Comparison of ENCODE assay signal across 23 cellular contexts in genomic region chr19:45939792-45940514, GRCh38. TPM values are rescaled to one million over a fixed set of nuclear protein-coding genes. Genes with fewer than 3 reads are reported as not detected.
DNase-seq lines count a peak whose midpoint lies in the region; ATAC-seq and TF ChIP-seq lines count a peak whose summit lies in the region.
"Had no signal": no experiment of that assay in that cellular context is flagged by ENCODE, and none has a peak within 500 bp of the region (broad histone marks: within the 10 kb centered on the region; RNA-seq: fewer than 3 reads in every experiment).

No MANE protein-coding gene starts in this region.

- no peak overlapping the region for H2AFZ ChIP-seq in neuronal stem cell (ENCODE audit: low read length)

- peaks cover 2% of the 10 kb centered on the region for H3K4me1 Mint-ChIP-seq in MCF 10A (ENCODE audit: insufficient read depth, unreplicated experiment)
- peaks cover 13% of the 10 kb centered on the region; the same call in 1 of the 2 replicates for H3K4me1 Mint-ChIP-seq in WTC11
- H3K4me1 Mint-ChIP-seq: CD4-positive, alpha-beta memory T cell had no signal

- peak overlapping the region in 2 of 3 donors; percentile 35 to 54 for H3K4me3 ChIP-seq in breast epithelium
- no peak overlapping the region for H3K4me3 ChIP-seq in neuronal stem cell (ENCODE audit: low read length in 2 of 2)
- peak overlapping the region; percentile 43 for H3K4me3 ChIP-seq in thoracic aorta
- H3K4me3 ChIP-seq in aorta (ENCODE audit: low read length in 2 of 2): no peak overlapping the region
- H3K4me3 ChIP-seq: HAP-1 had no signal

- POLR2A ChIA-PET in MCF 10A (lab: Yijun Ruan, JAX) (no interaction called here), WTC11 (lab: Charles Lee) (interaction anchor here (0.6 to 1.6 kb wide), 3 partner anchors 10 to 21 kb away, joined by 3 to 4 read pairs (median 4); no protein-coding TSS in a partner anchor)

- H3K4me3 Mint-ChIP-seq in MCF 10A (ENCODE audit: unreplicated experiment) (no peak overlapping the region), WTC11 (peak overlapping the region; percentile 60)
- H3K4me3 Mint-ChIP-seq: CD4-positive, alpha-beta memory T cell had no signal

- H3K23ac ChIP-seq in neuronal stem cell (ENCODE audit: low read depth, low read length, poor library complexity): no peak overlapping the region

- H3K79me1 ChIP-seq in neuronal stem cell (ENCODE audit: low read depth, low read length): no peaks in the 10 kb centered on the region

- no peak overlapping the region for H3K4me2 ChIP-seq in neuronal stem cell (ENCODE audit: insufficient read depth, low read length, poor library complexity, severe bottlenecking)

- no peak overlapping the region for H2BK120ac ChIP-seq in neuronal stem cell (ENCODE audit: low read depth, low read length)

- no CpG with 5 or more reads among the region's 67 CpGs for WGBS in neuronal stem cell (ENCODE audit: extremely low coverage in 2 of 2, insufficient read length in 2 of 2, insufficient replicate concordance in 1 of 2), 2 donors
- WGBS in aorta, 2 donors: 19 to 25% methylated on average over 56 to 67 of the region's 67 CpGs

- peak overlapping the region; percentile 45 for H2BK5ac ChIP-seq in neuronal stem cell (ENCODE audit: low read length)

- no peak overlapping the region for H4K8ac ChIP-seq in neuronal stem cell (ENCODE audit: low read depth, low read length)

- DNase-seq in breast epithelium (ENCODE audit: low spot score in 2 of 2) (no peak), MCF 10A (ENCODE audit: unreplicated experiment) (no peak), WTC11 (ENCODE audit: low spot score) (no peak), neuronal stem cell (ENCODE audit: low spot score) (no peak), thoracic aorta (ENCODE audit: low spot score) (no peak), aorta (no peak), NCI-H2227 (lab: John Stamatoyannopoulos, UW; ENCODE audit: unreplicated experiment) (no peak), GOT3 (lab: John Stamatoyannopoulos, UW) (no peak)
- DNase-seq: 8988T; CD4-positive, alpha-beta memory T cell; DND-41; GF-D8; NCI-H1417; NCI-H1930; NCI-H2171; NCI-H446 treated with DMSO at 0.1 percent for 48 hours; NCI-H748 treated with DMSO at 0.1 percent for 48 hours; PC-3 had no signal

- H2BK12ac ChIP-seq in neuronal stem cell (ENCODE audit: low read length): no peak overlapping the region

- H3K27ac Mint-ChIP-seq in MCF 10A (ENCODE audit: low read depth, unreplicated experiment) (no peak overlapping the region), WTC11 (no peak overlapping the region)
- H3K27ac Mint-ChIP-seq: CD4-positive, alpha-beta memory T cell had no signal

- H3K9ac ChIP-seq in neuronal stem cell (ENCODE audit: low read depth, low read length, poor library complexity): peak overlapping the region; percentile 34

- no peak overlapping the region for H2BK15ac ChIP-seq in neuronal stem cell (ENCODE audit: low read length)

- H3K36me3 Mint-ChIP-seq in MCF 10A (ENCODE audit: insufficient read depth, unreplicated experiment) (no peaks in the 10 kb centered on the region), WTC11 (no peaks in the 10 kb centered on the region; the same call in 1 of the 2 replicates)
- H3K36me3 Mint-ChIP-seq: CD4-positive, alpha-beta memory T cell had no signal

- H2AK5ac ChIP-seq in neuronal stem cell (ENCODE audit: low read depth, low read length): no peak overlapping the region

- H3K36me3 ChIP-seq in breast epithelium: no peaks in the 10 kb centered on the region
- peaks cover 12 to 85% of the 10 kb centered on the region in 2 donors for H3K36me3 ChIP-seq in neuronal stem cell (replicated peaks in 1 of 2; ENCODE audit: control insufficient read depth in 2 of 2, insufficient read depth in 2 of 2, low read length in 2 of 2)
- no peaks in the 10 kb centered on the region for H3K36me3 ChIP-seq in thoracic aorta
- H3K36me3 ChIP-seq in aorta (ENCODE audit: control insufficient read depth in 1 of 2, insufficient read depth in 2 of 2, low read length in 1 of 2): no peaks in the 10 kb centered on the region
- H3K36me3 ChIP-seq: HAP-1 had no signal

- H3K4me1 ChIP-seq in breast epithelium (no peaks in the 10 kb centered on the region), neuronal stem cell (ENCODE audit: control insufficient read depth in 2 of 2, insufficient read depth in 1 of 2, low read depth in 1 of 2, low read length in 2 of 2) (peaks cover 0 to 3% of the 10 kb centered on the region in 2 donors), thoracic aorta (ENCODE audit: control insufficient read depth in 1 of 2, low read depth in 2 of 2) (no peaks in the 10 kb centered on the region), aorta (ENCODE audit: control insufficient read depth in 1 of 2, insufficient read depth in 2 of 2, low read length in 2 of 2) (no peaks in the 10 kb centered on the region)
- H3K4me1 ChIP-seq: HAP-1 had no signal

- TF ChIP-seq POLR2A in breast epithelium (IDR thresholded peaks at IDR 0.05): no peak

- no TSS peak for BruUV-seq in MCF 10A (replicated peaks; lab: Mats Ljungman, UMichigan)

- H3K27me3 Mint-ChIP-seq in MCF 10A (ENCODE audit: insufficient read depth, unreplicated experiment) (peaks cover 23% of the 10 kb centered on the region), WTC11 (ENCODE audit: low read depth) (peaks cover 32% of the 10 kb centered on the region)

- intact Hi-C loops in breast epithelium (cut with DNase I; ENCODE audit: low total_unique reads) (loop anchor here (5.0 kb wide), 1 partner anchor 1088 kb away; no protein-coding TSS in a partner anchor), MCF 10A (cut with micrococcal nuclease) (no loop called here), aorta (cut with DNase I) (no loop called here)

- ATAC-seq in WTC11: peak; percentile 50
- ATAC-seq in thoracic aorta (ENCODE audit: insufficient number of reproducible peaks, low FRiP score, low read depth): no peak
- no peak for ATAC-seq in aorta (ENCODE audit: low FRiP score)
- ATAC-seq: PC-3 had no signal

- H4K91ac ChIP-seq in neuronal stem cell (ENCODE audit: low read depth, low read length, poor library complexity): no peak overlapping the region

- CTCF ChIA-PET in MCF 10A (lab: Yijun Ruan, JAX) (interaction anchor here (0.6 kb wide), 1 partner anchor 9 kb away, joined by 4 read pairs; no protein-coding TSS in a partner anchor), WTC11 (lab: Charles Lee) (interaction anchor here (1.0 to 2.1 kb wide), 9 partner anchors 9 to 171 kb away, joined by 3 to 11 read pairs (median 4); partner anchors contain the start of genes NOVA2 and SIX5)

- H3K14ac ChIP-seq in neuronal stem cell (ENCODE audit: low read length): no peak overlapping the region

- no peak overlapping the region for H3K4ac ChIP-seq in neuronal stem cell (ENCODE audit: low read length)

- H3K27me3 ChIP-seq in breast epithelium: peaks cover 0 to 45% of the 10 kb centered on the region in 2 donors
- H3K27me3 ChIP-seq in neuronal stem cell (ENCODE audit: control insufficient read depth in 3 of 3, insufficient read depth in 3 of 3, low read depth in 1 of 3, low read length in 3 of 3): no peaks in the 10 kb centered on the region
- no peaks in the 10 kb centered on the region for H3K27me3 ChIP-seq in thoracic aorta (replicated peaks; ENCODE audit: insufficient read depth)
- peaks cover 0 to 2% of the 10 kb centered on the region in 2 donors for H3K27me3 ChIP-seq in aorta (ENCODE audit: control insufficient read depth in 1 of 2, insufficient read depth in 2 of 2, low read length in 1 of 2)

- H3K9me3 ChIP-seq in breast epithelium: no peaks in the 10 kb centered on the region
- H3K9me3 ChIP-seq in neuronal stem cell (replicated peaks in 1 of 2; ENCODE audit: control insufficient read depth in 2 of 2, insufficient read depth in 1 of 2, low read depth in 1 of 2, low read length in 2 of 2): no peaks in the 10 kb centered on the region
- no peaks in the 10 kb centered on the region for H3K9me3 ChIP-seq in thoracic aorta
- peaks cover 1% of the 10 kb centered on the region for H3K9me3 ChIP-seq in aorta (ENCODE audit: control insufficient read depth, low read length)
- H3K9me3 ChIP-seq: HAP-1 had no signal

- H3K9me3 Mint-ChIP-seq in MCF 10A (ENCODE audit: unreplicated experiment): no peaks in the 10 kb centered on the region
- H3K9me3 Mint-ChIP-seq in WTC11: no peaks in the 10 kb centered on the region

- no peak overlapping the region for H3K18ac ChIP-seq in neuronal stem cell (ENCODE audit: low read length)

- TF ChIP-seq CTCF in breast epithelium (IDR thresholded peaks at IDR 0.05) (no peak), MCF 10A (IDR thresholded peaks at IDR 0.05; ENCODE audit: unreplicated experiment) (no peak), WTC11 (IDR thresholded peaks at IDR 0.05) (no peak), thoracic aorta (IDR thresholded peaks at IDR 0.05) (no peak)

- H3K27ac ChIP-seq in breast epithelium (no peak overlapping the region), neuronal stem cell (replicated peaks; ENCODE audit: low read length) (no peak overlapping the region), thoracic aorta (no peak overlapping the region), aorta (ENCODE audit: low read depth in 1 of 2, low read length in 2 of 2) (no peak overlapping the region)
- H3K27ac ChIP-seq: HL-60, RWPE1 had no signal

RNA-seq across cellular contexts. Expression of gene NANOS2, which starts 25.4 kb away (rescaled TPM):
- not detected for total RNA-seq in breast epithelium
- total RNA-seq in MCF 10A (2022): not detected in 2 replicates
- 0.13 to 0.18 TPM in 2 of 3 replicates, not detected in the other for total RNA-seq in WTC11 (2021)
- polyA plus RNA-seq in neuronal stem cell (2013, experiment 1 of 2): 0.11 TPM
- polyA plus RNA-seq in neuronal stem cell (2013, experiment 2 of 2): 0.12 TPM
- total RNA-seq in thoracic aorta: not detected
- total RNA-seq in aorta: not detected
- polyA plus RNA-seq in aorta: not detected
- total RNA-seq: CD4-positive, alpha-beta memory T cell; LHCN-M2; PC-3 had no signal
- polyA plus RNA-seq: BJ; CD4-positive, alpha-beta memory T cell had no signal

RNA-seq across cellular contexts. Expression of gene NOVA2, which starts 33.7 kb away (rescaled TPM):
- 1 to 10 TPM in 2 of 3 donors, under 1 TPM in 1; 0.59 to 3.6 (median 1.1) TPM for total RNA-seq in breast epithelium
- total RNA-seq in MCF 10A (2022): not detected in 2 replicates
- 11.3 to 15.6 TPM (median 15.4 TPM) in 3 replicates for total RNA-seq in WTC11 (2021)
- 12.8 TPM for polyA plus RNA-seq in neuronal stem cell (2013, experiment 1 of 2)
- 13.4 TPM for polyA plus RNA-seq in neuronal stem cell (2013, experiment 2 of 2)
- total RNA-seq in thoracic aorta: 1 to 10 TPM; 2.6 to 6.4 TPM
- 10 to 100 TPM in 1 of 2 donors, 1 to 10 TPM in 1; 8.1 to 18.2 TPM for total RNA-seq in aorta
- polyA plus RNA-seq in aorta: under 1 TPM in 1 of 2 donors, not detected in 1; 0.13 TPM
- total RNA-seq: CD4-positive, alpha-beta memory T cell; LHCN-M2; PC-3 had no signal
- polyA plus RNA-seq: CD4-positive, alpha-beta memory T cell had no signal

RNA-seq across cellular contexts. Expression of gene MYPOP, which starts 37.5 kb away (rescaled TPM):
- total RNA-seq in breast epithelium: 1 to 10 TPM; 2.0 to 5.9 (median 2.4) TPM
- 5.5 and 7.0 TPM in 2 replicates for total RNA-seq in MCF 10A (2022)
- total RNA-seq in WTC11 (2021): 13.6 to 15.1 TPM (median 14.8 TPM) in 3 replicates
- 11.4 TPM for polyA plus RNA-seq in neuronal stem cell (2013, experiment 1 of 2)
- polyA plus RNA-seq in neuronal stem cell (2013, experiment 2 of 2): 11.5 TPM
- 1 to 10 TPM; 6.1 to 8.8 TPM for total RNA-seq in thoracic aorta
- 1 to 10 TPM; 5.6 to 7.3 TPM for total RNA-seq in aorta
- polyA plus RNA-seq in aorta: 1 to 10 TPM; 4.9 to 8.3 TPM

RNA-seq across cellular contexts. Expression of gene IRF2BP1, which starts 54.0 kb away (rescaled TPM):
- total RNA-seq in breast epithelium (10 to 100 TPM; 16.5 to 26.5 (median 19.7) TPM), MCF 10A (2022) (14.7 and 18.1 TPM in 2 replicates), WTC11 (2021) (29.8 to 32.3 TPM (median 30.3 TPM) in 3 replicates), thoracic aorta (10 to 100 TPM; 25.0 to 25.5 TPM), aorta (10 to 100 TPM; 15.6 to 17.7 TPM)
- polyA plus RNA-seq in neuronal stem cell (2013, experiment 1 of 2): 14.0 TPM
- 14.4 TPM for polyA plus RNA-seq in neuronal stem cell (2013, experiment 2 of 2)
- 10 to 100 TPM in 1 of 2 donors, 1 to 10 TPM in 1; 4.1 to 13.3 TPM for polyA plus RNA-seq in aorta

RNA-seq across cellular contexts. Expression of gene CCDC61, which starts 55.3 kb away (rescaled TPM):
- total RNA-seq in breast epithelium (1 to 10 TPM; 7.0 to 8.8 (median 8.3) TPM), MCF 10A (2022) (17.5 and 18.9 TPM in 2 replicates), WTC11 (2021) (25.2 to 33.7 TPM (median 26.6 TPM) in 3 replicates), thoracic aorta (10 to 100 TPM; 14.7 to 16.9 TPM), aorta (10 to 100 TPM; 11.7 to 24.0 TPM)
- polyA plus RNA-seq in neuronal stem cell (2013, experiment 1 of 2): 4.5 TPM
- polyA plus RNA-seq in neuronal stem cell (2013, experiment 2 of 2): 5.1 TPM
- 10 to 100 TPM in 1 of 2 donors, under 1 TPM in 1; 0.50 to 19.4 TPM for polyA plus RNA-seq in aorta

Comparison
In these comparisons a context has a peak if more than half of its experiments do, and no peak if none do; other contexts are left out.
1. H3K4me3 ChIP-seq: peak in breast epithelium (2 of 3) and thoracic aorta (single experiment); none in neuronal stem cell (0 of 2) and aorta (0 of 2).